12 cellular contexts compared by ENCODE assay signal in the genomic region with DNA sequence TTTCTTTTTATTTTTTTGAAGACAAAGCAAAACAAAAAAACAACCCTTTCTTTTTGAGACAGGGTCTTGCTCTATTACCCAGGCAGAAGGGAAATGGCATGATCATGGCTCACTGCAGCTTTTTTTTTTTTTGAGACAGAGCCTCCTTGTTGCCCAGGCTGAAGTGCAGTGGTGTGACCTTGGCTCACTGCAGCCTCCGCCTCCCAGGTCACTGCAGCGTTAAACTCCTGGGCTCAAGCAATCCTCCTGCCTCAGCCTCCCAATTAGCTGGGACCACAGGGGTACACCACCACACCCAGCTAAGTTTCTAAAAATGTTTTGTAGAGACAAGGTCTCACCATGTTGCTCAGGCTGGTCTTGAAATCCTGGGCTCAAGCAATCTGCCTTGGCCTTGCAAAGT.
"Had no signal": no experiment of that assay in that cellular context is flagged by ENCODE, and none has a peak within 500 bp of the region (broad histone marks: within the 10 kb centered on the region; RNA-seq: fewer than 3 reads in every experiment).

No MANE protein-coding gene starts in this region.

- H3K27me3 Mint-ChIP-seq: naive thymus-derived CD8-positive, alpha-beta T cell had no signal

- DNase-seq: dorsolateral prefrontal cortex, foreskin fibroblast, gastrocnemius medialis, head of caudate nucleus, left ventricle myocardium superior, lower lobe of right lung, substantia nigra, testis had no signal

- H3K36me3 Mint-ChIP-seq: naive thymus-derived CD8-positive, alpha-beta T cell had no signal

- ATAC-seq: sciatic nerve had no signal

- H3K4me3 Mint-ChIP-seq: neural crest cell had no signal

- H3K9me3 Mint-ChIP-seq: naive thymus-derived CD8-positive, alpha-beta T cell; neural crest cell had no signal

- H3K27ac Mint-ChIP-seq: progenitor cell of endocrine pancreas had no signal
